Comparison of ENCODE assay signal across 18 cellular contexts in the genomic region with DNA sequence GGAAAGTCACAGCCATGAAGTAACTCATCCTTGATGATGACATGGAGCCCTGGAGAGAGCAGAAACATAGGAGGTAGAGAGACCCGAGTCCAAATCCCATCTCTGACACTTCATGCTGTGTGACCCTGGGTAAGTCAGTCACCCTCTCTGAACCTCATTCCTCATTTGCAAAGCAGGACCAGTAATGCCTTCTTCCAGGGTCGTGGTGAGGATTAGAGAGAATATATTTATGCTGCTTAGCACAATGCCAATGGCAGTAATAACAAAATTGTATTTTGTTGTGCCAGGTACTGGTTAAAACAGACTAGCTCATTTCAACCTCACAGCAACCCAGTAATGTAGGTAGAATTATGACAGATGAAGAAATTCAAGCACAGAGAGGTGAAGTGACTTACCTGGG.
"Had no signal": no experiment of that assay in that cellular context is flagged by ENCODE, and none has a peak within 500 bp of the region (broad histone marks: within the 10 kb centered on the region; RNA-seq: fewer than 3 reads in every experiment).

No MANE protein-coding gene starts in this region.

- H3K9me3 ChIP-seq: colonic mucosa, esophagus muscularis mucosa, esophagus squamous epithelium, gastrocnemius medialis, gastroesophageal sphincter, heart left ventricle, heart right ventricle had no signal

- H3K79me2 ChIP-seq: hepatocyte had no signal

- ATAC-seq: effector memory CD8-positive, alpha-beta T cell; gastrocnemius medialis; gastroesophageal sphincter had no signal

- H3K27me3 ChIP-seq: colonic mucosa, foreskin keratinocyte, hepatocyte had no signal

- FAIRE-seq: endometrium had no signal

- H3K4me1 ChIP-seq: colonic mucosa, esophagus muscularis mucosa, esophagus squamous epithelium, foreskin keratinocyte, gastrocnemius medialis, gastroesophageal sphincter, heart left ventricle, heart right ventricle had no signal

- H3K4me3 ChIP-seq: colonic mucosa, coronary artery, dorsolateral prefrontal cortex, esophagus muscularis mucosa, esophagus squamous epithelium, gastrocnemius medialis, gastroesophageal sphincter, heart left ventricle, heart right ventricle, hepatocyte had no signal

- DNase-seq: colonic mucosa; cortex of kidney; effector CD4-positive, alpha-beta T cell; effector CD8-positive, alpha-beta T cell; effector memory CD4-positive, alpha-beta T cell; effector memory CD8-positive, alpha-beta T cell; esophagus squamous epithelium; gastrocnemius medialis; heart right ventricle had no signal

- H3K36me3 ChIP-seq: colonic mucosa, esophagus muscularis mucosa, esophagus squamous epithelium, gastrocnemius medialis, gastroesophageal sphincter, heart left ventricle, heart right ventricle had no signal

- H3K4me2 ChIP-seq: hepatocyte had no signal

- H2AFZ ChIP-seq: hepatocyte had no signal

- H3K27ac ChIP-seq: colonic mucosa, coronary artery, dorsolateral prefrontal cortex, epithelial cell of prostate, esophagus muscularis mucosa, esophagus squamous epithelium, foreskin keratinocyte, gastrocnemius medialis, gastroesophageal sphincter, heart left ventricle, heart right ventricle, hepatocyte had no signal
